8 cellular contexts compared by ENCODE assay signal in genomic region chr19:50476943-50477264, GRCh38. TPM values are rescaled to one million over a fixed set of nuclear protein-coding genes. Genes with fewer than 3 reads are reported as not detected.
DNase-seq lines count a peak whose midpoint lies in the region; ATAC-seq and TF ChIP-seq lines count a peak whose summit lies in the region.

No MANE protein-coding gene starts in this region.

- H3K4me1 Mint-ChIP-seq in naive thymus-derived CD4-positive, alpha-beta T cell: peaks cover 21 to 36% (median 27%) of the 10 kb centered on the region in 7 donors

- H3K36me3 Mint-ChIP-seq in naive thymus-derived CD4-positive, alpha-beta T cell: peaks cover 3 to 11% (median 8%) of the 10 kb centered on the region in 5 donors

- peak overlapping the region; percentile 91 for H3K4me3 ChIP-seq in AG04449 (ENCODE audit: low read depth, low read length)
- peak overlapping the region; percentile 94 for H3K4me3 ChIP-seq in Jurkat, Clone E6-1 (ENCODE audit: low read length)
- peak overlapping the region; percentile 96 for H3K4me3 ChIP-seq in naive thymus-derived CD4-positive, alpha-beta T cell (ENCODE audit: low read length)

- CTCF ChIA-PET in AG04449 (lab: Yijun Ruan, JAX): interaction anchor here (1.1 kb wide), 1 partner anchor 16 kb away, joined by 5 read pairs; no protein-coding TSS in a partner anchor
- CTCF ChIA-PET in naive thymus-derived CD4-positive, alpha-beta T cell (lab: Charles Lee): no interaction called here

- H3K27ac ChIP-seq in cingulate gyrus (ENCODE audit: low read depth, low read length): peak overlapping the region; percentile 88
- H3K27ac ChIP-seq in naive thymus-derived CD4-positive, alpha-beta T cell (ENCODE audit: low read depth, low read length): peak overlapping the region; percentile 96

- peak overlapping the region; percentile 88 to 98 (median 96) for H3K27ac Mint-ChIP-seq in naive thymus-derived CD4-positive, alpha-beta T cell

- POLR2A ChIA-PET in AG04449 (lab: Yijun Ruan, JAX): no interaction called here
- POLR2A ChIA-PET in naive thymus-derived CD4-positive, alpha-beta T cell (lab: Charles Lee): interaction anchor here (0.5 to 0.8 kb wide), 4 partner anchors 33 to 120 kb away, joined by 3 read pairs; no protein-coding TSS in a partner anchor

- intact Hi-C loops in naive thymus-derived CD4-positive, alpha-beta T cell (cut with micrococcal nuclease): loop anchor here (1.0 kb wide), 9 partner anchors 34 to 452 kb away; partner anchors contain the start of genes JOSD2 (in 2 of the 2), KCNC3 (in 1 of the 2), NR1H2 (in 1 of the 2) and POLD1 (in 1 of the 2)

- H3K4me1 ChIP-seq in naive thymus-derived CD4-positive, alpha-beta T cell (ENCODE audit: control insufficient read depth in 2 of 2, insufficient read depth in 2 of 2, low read length in 2 of 2): peaks cover 14 to 19% of the 10 kb centered on the region in 2 donors

- no peaks in the 10 kb centered on the region for H3K27me3 ChIP-seq in naive thymus-derived CD4-positive, alpha-beta T cell (ENCODE audit: control insufficient read depth in 2 of 2, insufficient read depth in 2 of 2, low read length in 2 of 2)

- H3K9me3 Mint-ChIP-seq in naive thymus-derived CD4-positive, alpha-beta T cell: peaks cover 0 to 13% (median 0%) of the 10 kb centered on the region in 11 donors

- peak overlapping the region; percentile 94 to 99 (median 98) for H3K4me3 Mint-ChIP-seq in naive thymus-derived CD4-positive, alpha-beta T cell

- ATAC-seq in naive thymus-derived CD4-positive, alpha-beta T cell: no peak

- peaks cover 0 to 45% (median 0%) of the 10 kb centered on the region in 3 experiments for H3K36me3 ChIP-seq in naive thymus-derived CD4-positive, alpha-beta T cell (ENCODE audit: control insufficient read depth in 2 of 3, insufficient read depth in 3 of 3, low read length in 3 of 3)

- no peaks in the 10 kb centered on the region for H3K27me3 Mint-ChIP-seq in naive thymus-derived CD4-positive, alpha-beta T cell

- no peaks in the 10 kb centered on the region for H3K9me3 ChIP-seq in naive thymus-derived CD4-positive, alpha-beta T cell (ENCODE audit: control insufficient read depth in 2 of 3, low read length in 3 of 3)

- DNase-seq in AG04449 (ENCODE audit: low read depth, low spot score): no peak
- DNase-seq in Jurkat, Clone E6-1 (ENCODE audit: low read depth, low spot score): no peak
- no peak for DNase-seq in naive thymus-derived CD4-positive, alpha-beta T cell
- no peak for DNase-seq in NCI-H128 (lab: John Stamatoyannopoulos, UW; ENCODE audit: unreplicated experiment)
- DNase-seq in NOMO-1 treated with dmso at 0.1 percent for 144 hours (lab: John Stamatoyannopoulos, UW; ENCODE audit: unreplicated experiment): no peak
- no peak for DNase-seq in NCI-H748 (lab: John Stamatoyannopoulos, UW; ENCODE audit: unreplicated experiment)
- no peak for DNase-seq in NCI-H146 (lab: John Stamatoyannopoulos, UW)

- TF ChIP-seq CTCF in AG04449 (IDR thresholded peaks at IDR 0.05; ENCODE audit: insufficient read depth, low read length, missing control alignments): no peak

RNA-seq across cellular contexts. Expression of gene GARIN5A, which starts 0.3 kb away (rescaled TPM):
- polyA plus RNA-seq in Jurkat, Clone E6-1 (2012; ENCODE audit: insufficient read depth, insufficient read length): 1.1 TPM
- total RNA-seq in naive thymus-derived CD4-positive, alpha-beta T cell: under 1 TPM in 4 of 5 experiments, not detected in 1; 0.59 to 0.93 (median 0.68) TPM
- 1 to 10 TPM in 1 of 2 donors, under 1 TPM in 1; 0.77 to 3.1 TPM for polyA plus RNA-seq in naive thymus-derived CD4-positive, alpha-beta T cell

RNA-seq across cellular contexts. Expression of gene EMC10, which starts 0.6 kb away (rescaled TPM):
- 56.6 TPM for polyA plus RNA-seq in Jurkat, Clone E6-1 (2012; ENCODE audit: insufficient read depth, insufficient read length)
- 10 to 100 TPM; 75.5 to 95.2 (median 88.1) TPM for total RNA-seq in naive thymus-derived CD4-positive, alpha-beta T cell
- polyA plus RNA-seq in naive thymus-derived CD4-positive, alpha-beta T cell: 10 to 100 TPM in 1 of 2 donors, 1 to 10 TPM in 1; 8.7 to 11.0 TPM

RNA-seq across cellular contexts. Expression of gene JOSD2, which starts 34.1 kb away (rescaled TPM):
- 33.1 TPM for polyA plus RNA-seq in Jurkat, Clone E6-1 (2012; ENCODE audit: insufficient read depth, insufficient read length)
- 10 to 100 TPM; 13.0 to 45.9 (median 22.7) TPM for total RNA-seq in naive thymus-derived CD4-positive, alpha-beta T cell
- 10 to 100 TPM; 17.8 to 18.8 TPM for polyA plus RNA-seq in naive thymus-derived CD4-positive, alpha-beta T cell

RNA-seq across cellular contexts. Expression of gene ASPDH, which starts 36.8 kb away (rescaled TPM):
- polyA plus RNA-seq in Jurkat, Clone E6-1 (2012; ENCODE audit: insufficient read depth, insufficient read length): not detected
- not detected for total RNA-seq in naive thymus-derived CD4-positive, alpha-beta T cell
- not detected for polyA plus RNA-seq in naive thymus-derived CD4-positive, alpha-beta T cell

RNA-seq across cellular contexts. Expression of gene MYBPC2, which starts 44.2 kb away (rescaled TPM):
- not detected for polyA plus RNA-seq in Jurkat, Clone E6-1 (2012; ENCODE audit: insufficient read depth, insufficient read length)
- total RNA-seq in naive thymus-derived CD4-positive, alpha-beta T cell: under 1 TPM in 2 of 5 experiments, not detected in 3; 0.39 to 0.92 TPM
- not detected for polyA plus RNA-seq in naive thymus-derived CD4-positive, alpha-beta T cell
